ENCODE assay signal across 1 cellular context in the genomic region with DNA sequence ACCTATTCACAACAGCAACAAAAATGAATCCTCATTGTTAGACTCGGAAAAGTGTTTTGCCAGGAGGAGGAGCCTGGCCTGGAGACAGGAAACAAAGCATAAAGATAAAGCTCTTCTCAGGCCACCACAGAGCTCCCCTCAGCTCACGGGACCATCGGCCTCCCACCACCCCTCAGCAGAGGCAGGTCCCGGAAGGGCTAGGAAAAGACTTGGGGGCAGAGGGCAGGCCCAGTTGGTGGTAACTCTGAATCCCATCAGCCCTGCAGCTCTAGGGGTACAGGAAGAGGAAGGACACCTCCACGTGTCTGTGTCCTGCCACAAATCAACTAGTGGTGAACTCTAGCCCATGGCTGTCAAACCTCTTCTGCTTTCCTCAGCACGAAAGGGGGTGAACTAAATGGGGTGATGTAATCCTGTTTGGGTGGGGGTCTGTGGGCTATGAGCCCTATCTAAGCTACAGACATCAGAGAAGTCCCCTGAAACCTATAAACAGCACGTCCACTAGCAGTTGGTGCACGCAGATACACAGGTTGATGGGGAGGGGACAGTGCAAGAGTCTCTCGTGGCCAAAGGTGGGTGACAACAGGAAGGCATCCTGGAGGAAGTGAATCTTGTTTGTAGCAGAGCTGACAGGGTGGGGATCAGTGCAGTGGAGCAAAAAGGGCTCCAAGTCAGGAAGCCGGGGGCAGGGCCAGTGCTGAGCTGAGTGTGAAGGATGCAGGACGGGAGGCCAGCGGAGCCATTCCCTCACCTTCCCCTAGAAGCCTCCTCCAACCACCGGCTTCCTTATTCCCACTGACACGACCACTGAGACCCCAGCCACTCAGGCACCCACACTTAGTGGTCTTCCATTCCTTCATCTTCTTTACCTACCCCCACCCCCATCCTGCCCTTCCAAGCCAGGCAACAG.
TF ChIP-seq lines count a peak whose summit lies in the region.

No MANE protein-coding gene starts in this region.

TF ChIP-seq in endothelial cell of umbilical vein, 7 proteins besides CTCF, POLR2A, EP300 and RAD21 (continued from another document):
- no peak for TF ChIP-seq JUN (IDR thresholded peaks at IDR 0.05; ENCODE audit: borderline replicate concordance, insufficient read depth, insufficient read length, low read depth)
- TF ChIP-seq EZH2 (IDR thresholded peaks at IDR 0.05; ENCODE audit: borderline replicate concordance, low read depth, low read length, severe bottlenecking): no peak
- TF ChIP-seq MAX (IDR thresholded peaks at IDR 0.05; ENCODE audit: insufficient read depth, insufficient read length): no peak
- TF ChIP-seq FOS (IDR thresholded peaks at IDR 0.05; ENCODE audit: borderline replicate concordance, insufficient read depth, low read length): no peak
- no peak for TF ChIP-seq POLR2AphosphoS5 (IDR thresholded peaks at IDR 0.05; ENCODE audit: insufficient read depth, low read depth, low read length)
